In the genomic region with DNA sequence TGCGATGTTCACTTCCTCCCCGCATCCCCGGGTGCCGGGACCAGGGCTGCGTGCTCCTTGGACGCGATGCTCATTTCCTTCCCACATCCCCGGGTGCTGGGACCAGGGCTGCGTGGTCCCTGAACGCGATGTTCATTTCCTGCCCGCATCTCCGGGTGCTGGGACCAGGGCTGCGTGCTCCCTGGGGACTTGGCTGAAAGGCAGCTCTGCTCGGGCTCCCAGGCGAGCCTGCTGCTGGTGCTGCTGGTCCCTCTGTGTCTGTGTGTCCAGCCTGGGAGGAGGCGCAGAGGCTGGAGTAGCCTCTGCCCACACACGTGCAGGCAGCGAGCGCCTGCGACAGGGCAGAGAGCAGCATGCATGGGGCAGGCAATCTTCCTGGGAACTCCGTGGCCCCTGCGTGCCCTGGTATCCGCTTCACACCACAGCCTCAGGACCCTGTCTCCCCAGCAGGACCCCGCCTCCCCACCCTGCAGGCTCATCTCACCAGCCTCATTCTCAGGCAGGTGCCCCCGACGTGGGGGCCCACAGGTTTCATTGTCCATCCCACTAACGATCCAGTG, we compare ENCODE assay signal across 7 cellular contexts.
DNase-seq lines count a peak whose midpoint lies in the region; ATAC-seq, FAIRE-seq and TF ChIP-seq lines count a peak whose summit lies in the region.
"Not testable (repeated sequence)": the region's sequence is repeated elsewhere in the genome, so short reads cannot be mapped to it uniquely, and the experiment has no call there.

No MANE protein-coding gene starts in this region.

- not testable (repeated sequence) for H2BK5ac ChIP-seq in H1 (ENCODE audit: low read depth, low read length); neuronal stem cell (ENCODE audit: low read length)

- TF ChIP-seq CTCF in H1 (IDR thresholded peaks at IDR 0.05; ENCODE audit: control extremely low read depth in 1 of 3, insufficient read depth in 1 of 3, low read depth in 1 of 3, low read length in 3 of 3); gastroesophageal sphincter (IDR thresholded peaks at IDR 0.05); lung (IDR thresholded peaks at IDR 0.05; ENCODE audit: control extremely low read depth, extremely low read depth); stomach (IDR thresholded peaks at IDR 0.05); thoracic aorta (IDR thresholded peaks at IDR 0.05): not testable (repeated sequence)

- intact Hi-C loops in stomach (cut with DNase I; ENCODE audit: low total_unique reads); aorta (cut with DNase I): not testable (repeated sequence)

- H2AK5ac ChIP-seq in H1 (ENCODE audit: low read depth, low read length): not testable (repeated sequence)
- peak overlapping the region; percentile 68 for H2AK5ac ChIP-seq in neuronal stem cell (ENCODE audit: low read depth, low read length)

- TF ChIP-seq EP300 in H1 (IDR thresholded peaks at IDR 0.05; ENCODE audit: borderline replicate concordance in 1 of 2, low read depth in 2 of 2, low read length in 2 of 2); gastroesophageal sphincter (IDR thresholded peaks at IDR 0.05); stomach (IDR thresholded peaks at IDR 0.05): not testable (repeated sequence)

- TF ChIP-seq RAD21 in H1 (IDR thresholded peaks at IDR 0.05 in 1 of 2, conservative IDR thresholded peaks at IDR 0.05 in 1 of 2; ENCODE audit: low read depth in 2 of 2, low read length in 2 of 2): not testable (repeated sequence)

- not testable (repeated sequence) for H2BK12ac ChIP-seq in H1 (ENCODE audit: low read depth, low read length)
- H2BK12ac ChIP-seq in neuronal stem cell (ENCODE audit: low read length): peak overlapping the region; percentile 92

- H3K23me2 ChIP-seq in H1 (ENCODE audit: low read depth, low read length): not testable (repeated sequence)

- not testable (repeated sequence) for H3K18ac ChIP-seq in H1 (ENCODE audit: extremely low read depth, low read length)
- H3K18ac ChIP-seq in neuronal stem cell (ENCODE audit: low read length): peak overlapping the region; percentile 81

- H4K20me1 ChIP-seq in H1 (replicated peaks in 1 of 2; ENCODE audit: control insufficient read depth in 1 of 2, insufficient read depth in 2 of 2, low read length in 2 of 2): not testable (repeated sequence)

- not testable (repeated sequence) for H2BK15ac ChIP-seq in H1 (ENCODE audit: low read length); neuronal stem cell (ENCODE audit: low read length)

- not testable (repeated sequence) for H3K9me3 ChIP-seq in H1 (ENCODE audit: insufficient read depth in 2 of 2, low read depth in 1 of 2, low read length in 1 of 2); gastroesophageal sphincter; lung (ENCODE audit: control insufficient read depth in 2 of 2, insufficient read depth in 1 of 2, low read length in 1 of 2); neuronal stem cell (replicated peaks in 1 of 2; ENCODE audit: control insufficient read depth in 2 of 2, insufficient read depth in 1 of 2, low read depth in 1 of 2, low read length in 2 of 2); stomach; thoracic aorta; aorta (ENCODE audit: control insufficient read depth, low read length)

- H2AFZ ChIP-seq in H1 (ENCODE audit: low read length); neuronal stem cell (ENCODE audit: low read length): not testable (repeated sequence)

- peak overlapping the region; percentile 22; the same call in 1 of the 2 replicates for H4K8ac ChIP-seq in H1 (ENCODE audit: extremely low read depth, insufficient read depth, low read length)
- not testable (repeated sequence) for H4K8ac ChIP-seq in neuronal stem cell (ENCODE audit: low read depth, low read length)

- not testable (repeated sequence) for H3K27ac ChIP-seq in H1 (ENCODE audit: low read depth, low read length); lung (ENCODE audit: low read depth in 1 of 2, low read length in 1 of 2); neuronal stem cell (replicated peaks; ENCODE audit: low read length)
- H3K27ac ChIP-seq in gastroesophageal sphincter (peak overlapping the region; percentile 20 to 86 (median 82)), stomach (peak overlapping the region in 4 of 5 donors; percentile 53 to 86 (median 76)), thoracic aorta (peak overlapping the region; percentile 93 to 96), aorta (ENCODE audit: low read depth in 1 of 2, low read length in 2 of 2) (peak overlapping the region; percentile 63 to 95)

- not testable (repeated sequence) for H3K4me3 ChIP-seq in H1 (ENCODE audit: extremely low read depth in 1 of 4, insufficient read depth in 2 of 4, low read depth in 3 of 4, low read length in 4 of 4); gastroesophageal sphincter; lung; stomach; thoracic aorta; aorta (ENCODE audit: low read length in 2 of 2)
- H3K4me3 ChIP-seq in neuronal stem cell (ENCODE audit: low read length in 2 of 2): peak overlapping the region in 1 of 2 donors; percentile 56

- DNase-seq in H1 (ENCODE audit: low read depth in 1 of 2, low spot score in 2 of 2) (peak in 1 of 2 experiments; percentile 41), lung (ENCODE audit: low spot score) (peak; percentile 19)
- DNase-seq in neuronal stem cell (ENCODE audit: low spot score); stomach; thoracic aorta (ENCODE audit: low spot score); aorta: not testable (repeated sequence)

- FAIRE-seq in H1 (lab: Jason Lieb, UNC): not testable (repeated sequence)

- H2BK20ac ChIP-seq in H1 (ENCODE audit: low read length): not testable (repeated sequence)

- H3K79me1 ChIP-seq in H1 (ENCODE audit: low read depth, low read length); neuronal stem cell (ENCODE audit: low read depth, low read length): not testable (repeated sequence)

- not testable (repeated sequence) for H3K36me3 ChIP-seq in H1 (ENCODE audit: control insufficient read depth in 2 of 4, insufficient read depth in 4 of 4, low read length in 3 of 4); gastroesophageal sphincter; lung (ENCODE audit: control insufficient read depth in 2 of 2, insufficient read depth in 2 of 2, low read length in 2 of 2); neuronal stem cell (replicated peaks in 1 of 2; ENCODE audit: control insufficient read depth in 2 of 2, insufficient read depth in 2 of 2, low read length in 2 of 2); stomach; thoracic aorta; aorta (ENCODE audit: control insufficient read depth in 1 of 2, insufficient read depth in 2 of 2, low read length in 1 of 2)

- H3K79me2 ChIP-seq in H1 (ENCODE audit: control insufficient read depth in 1 of 2, insufficient read depth in 2 of 2, low read length in 2 of 2): not testable (repeated sequence)

- ATAC-seq in gastroesophageal sphincter; lung (ENCODE audit: insufficient read depth, low FRiP score); thoracic aorta (ENCODE audit: insufficient number of reproducible peaks, low FRiP score, low read depth); aorta (ENCODE audit: low FRiP score): not testable (repeated sequence)

- H4K91ac ChIP-seq in H1 (replicated peaks; ENCODE audit: insufficient read length, low read length): not testable (repeated sequence)
- peak overlapping the region; percentile 5 for H4K91ac ChIP-seq in neuronal stem cell (ENCODE audit: low read depth, low read length, poor library complexity)

- H3K23ac ChIP-seq in H1 (ENCODE audit: insufficient read length): not testable (repeated sequence)
- H3K23ac ChIP-seq in neuronal stem cell (ENCODE audit: low read depth, low read length, poor library complexity): peak overlapping the region; percentile 65

- CTCF ChIA-PET in H1 (lab: Charles Lee; ENCODE audit: partially characterized antibody): not testable (repeated sequence)

- not testable (repeated sequence) for H2BK120ac ChIP-seq in H1 (replicated peaks; ENCODE audit: low read depth, low read length); neuronal stem cell (ENCODE audit: low read depth, low read length)

- not testable (repeated sequence) for H3K4ac ChIP-seq in H1 (replicated peaks; ENCODE audit: insufficient read length, low read depth, low read length); neuronal stem cell (ENCODE audit: low read length)

- POLR2A ChIA-PET in H1 (lab: Charles Lee; ENCODE audit: partially characterized antibody): not testable (repeated sequence)

- H3K56ac ChIP-seq in H1 (replicated peaks; ENCODE audit: insufficient read length, low read depth, low read length): not testable (repeated sequence)

- H3K4me2 ChIP-seq in H1 (ENCODE audit: insufficient read depth in 1 of 2, low read depth in 2 of 2, low read length in 2 of 2); neuronal stem cell (ENCODE audit: insufficient read depth, low read length, poor library complexity, severe bottlenecking): not testable (repeated sequence)

- H4K5ac ChIP-seq in H1 (ENCODE audit: insufficient read length, low read depth, low read length): not testable (repeated sequence)

- WGBS in H1 (ENCODE audit: extremely low coverage in 1 of 2, insufficient coverage in 1 of 2, insufficient read length in 1 of 2, insufficient replicate concordance in 2 of 2, low coverage in 1 of 2, low lambda C conversion rate in 2 of 2, missing lambda C conversion rate in 1 of 2), 2 experiments: 93% methylated on average over 18 of the region's 28 CpGs; no CpG with 5 or more reads in 1 of the 2 experiments
- WGBS in gastroesophageal sphincter (ENCODE audit: low coverage in 1 of 2), 2 donors: 80 to 82% methylated on average over 2 to 3 of the region's 28 CpGs
- WGBS in lung, 2 donors: 86 to 89% methylated on average over 20 to 25 of the region's 28 CpGs
- WGBS in neuronal stem cell (ENCODE audit: extremely low coverage in 2 of 2, insufficient read length in 2 of 2, insufficient replicate concordance in 1 of 2), 2 donors: no CpG with 5 or more reads among the region's 28 CpGs
- 78 to 88% (median 88%) methylated on average over 20 to 24 of the region's 28 CpGs for WGBS in stomach, 5 donors
- 91 to 92% methylated on average over 23 to 25 of the region's 28 CpGs for WGBS in aorta, 2 donors

- H3K27me3 ChIP-seq in H1 (replicated peaks in 1 of 4; ENCODE audit: control insufficient read depth in 3 of 4, extremely low read depth in 1 of 4, insufficient read depth in 3 of 4, low read length in 3 of 4); gastroesophageal sphincter; lung (ENCODE audit: control insufficient read depth, insufficient read depth); neuronal stem cell (ENCODE audit: control insufficient read depth in 3 of 3, insufficient read depth in 3 of 3, low read depth in 1 of 3, low read length in 3 of 3); stomach; thoracic aorta (replicated peaks; ENCODE audit: insufficient read depth); aorta (ENCODE audit: control insufficient read depth in 1 of 2, insufficient read depth in 2 of 2, low read length in 1 of 2): not testable (repeated sequence)

- not testable (repeated sequence) for H3K9ac ChIP-seq in H1 (replicated peaks in 1 of 4; ENCODE audit: extremely low read depth in 1 of 4, low read depth in 3 of 4, low read length in 3 of 4); neuronal stem cell (ENCODE audit: low read depth, low read length, poor library complexity)

- not testable (repeated sequence) for H3K14ac ChIP-seq in H1 (ENCODE audit: insufficient read length)
- peak overlapping the region; percentile 99 for H3K14ac ChIP-seq in neuronal stem cell (ENCODE audit: low read length)

- not testable (repeated sequence) for H3K4me1 ChIP-seq in H1 (replicated peaks in 1 of 4; ENCODE audit: control insufficient read depth in 3 of 4, insufficient read depth in 4 of 4, low read length in 3 of 4); lung (ENCODE audit: control insufficient read depth in 2 of 2, insufficient read depth in 2 of 2, low read length in 2 of 2); neuronal stem cell (ENCODE audit: control insufficient read depth in 2 of 2, insufficient read depth in 1 of 2, low read depth in 1 of 2, low read length in 2 of 2); aorta (ENCODE audit: control insufficient read depth in 1 of 2, insufficient read depth in 2 of 2, low read length in 2 of 2)
- H3K4me1 ChIP-seq in gastroesophageal sphincter (peaks cover 4 to 50% (median 19%) of the 10 kb centered on the region in 3 donors), stomach (peaks cover 4 to 32% (median 13%) of the 10 kb centered on the region in 4 donors), thoracic aorta (ENCODE audit: control insufficient read depth in 1 of 2, low read depth in 2 of 2) (peaks cover 15 to 49% of the 10 kb centered on the region in 2 donors)

- TF ChIP-seq POLR2A in H1 (IDR thresholded peaks at IDR 0.05; ENCODE audit: control extremely low read depth in 1 of 2, low read depth in 2 of 2, low read length in 2 of 2); gastroesophageal sphincter (IDR thresholded peaks at IDR 0.05); stomach (IDR thresholded peaks at IDR 0.05): not testable (repeated sequence)
